19 cellular contexts compared by ENCODE assay signal in the genomic region with DNA sequence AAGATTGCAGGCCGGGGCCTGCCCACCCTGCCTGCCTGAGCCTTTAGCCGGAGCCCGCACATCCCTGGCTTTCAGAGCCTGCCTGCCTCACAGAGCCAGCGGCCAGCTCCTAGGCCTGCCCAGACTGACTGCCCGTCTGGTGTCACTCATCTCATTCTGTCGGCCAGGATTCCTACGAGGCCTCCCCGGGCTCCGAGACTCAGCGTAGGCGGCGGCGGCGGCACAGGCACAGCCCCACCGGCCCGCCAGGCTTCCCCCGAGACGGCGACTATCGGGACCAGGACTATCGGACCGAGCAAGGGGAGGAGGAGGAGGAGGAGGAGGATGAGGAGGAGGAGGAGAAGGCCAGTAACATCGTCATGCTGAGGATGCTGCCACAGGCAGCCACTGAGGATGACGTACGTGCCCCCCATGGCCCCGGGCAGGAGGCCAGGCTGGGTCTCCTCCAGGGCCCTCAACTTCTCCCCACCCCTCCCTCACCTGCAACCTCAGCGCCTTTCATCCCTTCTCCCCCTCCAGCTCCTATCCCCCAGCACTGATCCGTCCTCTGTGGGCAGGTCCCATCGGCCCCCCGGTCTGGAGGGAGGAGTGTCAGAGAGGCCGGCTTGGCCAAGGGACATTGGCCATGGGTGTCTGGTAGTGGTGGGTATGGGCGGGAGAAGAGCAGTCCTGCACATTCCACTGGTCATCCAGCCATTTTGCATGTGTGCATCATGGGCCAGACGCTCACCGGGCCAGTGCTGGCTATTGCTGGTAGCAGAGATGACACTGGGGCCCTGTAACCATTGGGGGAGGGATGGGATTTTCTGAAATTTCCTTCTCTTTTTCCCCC. TPM values are rescaled to one million over a fixed set of nuclear protein-coding genes. Genes with fewer than 3 reads are reported as not detected.
A peak's percentile ranks its signal among the peaks of the same experiment; 100 is the strongest.
DNase-seq lines count a peak whose midpoint lies in the region; ATAC-seq, FAIRE-seq and TF ChIP-seq lines count a peak whose summit lies in the region.
"Had no signal": no experiment of that assay in that cellular context is flagged by ENCODE, and none has a peak within 500 bp of the region (broad histone marks: within the 10 kb centered on the region; RNA-seq: fewer than 3 reads in every experiment).

No MANE protein-coding gene starts in this region.

- ATAC-seq in K562 = no peak
- ATAC-seq in GM19467 (IDR thresholded peaks at IDR 0.05; ENCODE audit: unreplicated experiment) = no peak
- ATAC-seq: CD8-positive, alpha-beta T cell had no signal

- H3K9me3 Mint-ChIP-seq in activated naive CD4-positive, alpha-beta T cell treated with anti-CD3 and anti-CD28 coated beads, Interleukin-2, amount 50 U/mL, for 24 hours = no peaks in the 10 kb centered on the region
- peaks cover 0 to 1% (median 0%) of the 10 kb centered on the region in 7 donors for H3K9me3 Mint-ChIP-seq in CD14-positive monocyte
- H3K9me3 Mint-ChIP-seq: CD8-positive, alpha-beta T cell had no signal

- no peak for FAIRE-seq in K562 (lab: Jason Lieb, UNC)
- FAIRE-seq: A549, GM18507, H54 had no signal

- no peak for TF ChIP-seq EP300 in K562 (IDR thresholded peaks at IDR 0.05; ENCODE audit: low read length)

- no peak overlapping the region for H3K27ac ChIP-seq in K562 (ENCODE audit: extremely low read depth, low read depth, low read length)
- H3K27ac ChIP-seq: A549, BLaER1 had no signal

- no peak for TF ChIP-seq RAD21 in K562 (CRISPR knock-in tag; conservative IDR thresholded peaks at IDR 0.05 in 1 of 2, IDR thresholded peaks at IDR 0.05 in 1 of 2)

- H3K36me3 ChIP-seq in K562 (ENCODE audit: control insufficient read depth, insufficient read depth, low read length) = peaks cover 65% of the 10 kb centered on the region; the same call in 2 of the 3 replicates

- H3K9me1 ChIP-seq in K562 (ENCODE audit: control insufficient read depth, insufficient read depth, low read length) = no peaks in the 10 kb centered on the region

- TF ChIP-seq CTCF in K562 (IDR thresholded peaks at IDR 0.05 in 2 of 3, conservative IDR thresholded peaks at IDR 0.05 in 1 of 3; ENCODE audit: insufficient read depth in 2 of 3, low read depth in 1 of 3, low read length in 3 of 3) = no peak
- TF ChIP-seq CTCF in CD14-positive monocyte (IDR thresholded peaks at IDR 0.05) = no peak

- no peaks in the 10 kb centered on the region for H3K4me1 Mint-ChIP-seq in activated naive CD4-positive, alpha-beta T cell treated with anti-CD3 and anti-CD28 coated beads, Interleukin-2, amount 50 U/mL, for 24 hours
- no peaks in the 10 kb centered on the region for H3K4me1 Mint-ChIP-seq in CD14-positive monocyte

- H3K27me3 Mint-ChIP-seq in activated naive CD4-positive, alpha-beta T cell treated with anti-CD3 and anti-CD28 coated beads, Interleukin-2, amount 50 U/mL, for 24 hours = no peaks in the 10 kb centered on the region
- H3K27me3 Mint-ChIP-seq in CD14-positive monocyte (ENCODE audit: low read depth in 3 of 3) = peaks cover 0 to 42% (median 1%) of the 10 kb centered on the region in 3 donors

- peaks cover 3% of the 10 kb centered on the region for H3K36me3 Mint-ChIP-seq in activated naive CD4-positive, alpha-beta T cell treated with anti-CD3 and anti-CD28 coated beads, Interleukin-2, amount 50 U/mL, for 24 hours
- peaks cover 45 to 71% of the 10 kb centered on the region in 2 donors for H3K36me3 Mint-ChIP-seq in CD14-positive monocyte

- H3K9ac ChIP-seq in K562 (ENCODE audit: insufficient read depth in 1 of 2, low read depth in 2 of 2, low read length in 2 of 2) = no peak overlapping the region
- H3K9ac ChIP-seq: BLaER1 had no signal

- H3K4me3 ChIP-seq in K562 = no peak overlapping the region
- H3K4me3 ChIP-seq: A549, BLaER1 had no signal

- H3K4me1 ChIP-seq in K562 (replicated peaks in 1 of 2; ENCODE audit: control insufficient read depth in 2 of 2, insufficient read depth in 2 of 2, low read length in 2 of 2) = no peaks in the 10 kb centered on the region; a peak in 1 of 5 replicates
- H3K4me1 ChIP-seq: A549, BLaER1 had no signal

- H3K9me3 ChIP-seq in K562 (replicated peaks; ENCODE audit: control insufficient read depth, insufficient read depth, low read depth, low read length) = no peaks in the 10 kb centered on the region
- H3K9me3 ChIP-seq: A549, BLaER1 had no signal

- H2AFZ ChIP-seq in K562 (ENCODE audit: low read depth, low read length) = no peak overlapping the region

- WGBS in K562 (ENCODE audit: insufficient coverage, low coverage, missing lambda C conversion rate) = 88% methylated on average over 5 of the region's 34 CpGs

- peaks cover 9% of the 10 kb centered on the region; the same call in 2 of the 3 replicates for H3K79me2 ChIP-seq in K562 (ENCODE audit: control insufficient read depth, insufficient read depth, low read length)

- H3K27ac Mint-ChIP-seq in activated naive CD4-positive, alpha-beta T cell treated with anti-CD3 and anti-CD28 coated beads, Interleukin-2, amount 50 U/mL, for 24 hours = peak overlapping the region; percentile 62
- no peak overlapping the region for H3K27ac Mint-ChIP-seq in CD14-positive monocyte

- H3K27me3 ChIP-seq in K562 (ENCODE audit: control insufficient read depth in 2 of 2, insufficient read depth in 2 of 2, low read length in 2 of 2) = no peaks in the 10 kb centered on the region

- POLR2A ChIA-PET in K562 (lab: Yijun Ruan, JAX) = interaction anchor here (0.6 kb wide), 1 partner anchor 89 kb away, joined by 4 read pairs; no protein-coding TSS in a partner anchor

- TF ChIP-seq POLR2A in K562 (conservative IDR thresholded peaks at IDR 0.05) = no peak

- intact Hi-C loops in K562 (cut with micrococcal nuclease) (no loop called here), posterior vena cava (cut with DNase I) (no loop called here), CD14-positive monocyte (cut with micrococcal nuclease) (no loop called here)

- in situ Hi-C loops in K562 (cut with MboI) = no loop called here

- no peak for DNase-seq in activated naive CD4-positive, alpha-beta T cell treated with anti-CD3 and anti-CD28 coated beads, Interleukin-2, amount 50 U/mL, for 16 hours
- no peak for DNase-seq in K562 (ENCODE audit: extremely low read depth in 1 of 4, low spot score in 3 of 4)
- DNase-seq in posterior vena cava (ENCODE audit: low spot score) = peak; percentile 61
- no peak for DNase-seq in CD14-positive monocyte (ENCODE audit: low spot score)
- no peak for DNase-seq in SW 1271 (lab: John Stamatoyannopoulos, UW)
- DNase-seq: Calu3, DMS53, NCI-H1417 treated with DMSO at 0.1 percent for 48 hours, NCI-H187 treated with DMSO at 0.1 percent for 48 hours, NCI-H2227 treated with DMSO at 0.1 percent for 48 hours, NCI-H524 treated with DMSO at 0.1 percent for 48 hours, SHP77 had no signal

- no TSS peak for BruUV-seq in K562 (replicated peaks; lab: Mats Ljungman, UMichigan)

- no peak overlapping the region for H3K4me3 Mint-ChIP-seq in activated naive CD4-positive, alpha-beta T cell treated with anti-CD3 and anti-CD28 coated beads, Interleukin-2, amount 50 U/mL, for 24 hours
- H3K4me3 Mint-ChIP-seq in CD14-positive monocyte = no peak overlapping the region
- H3K4me3 Mint-ChIP-seq: CD8-positive, alpha-beta T cell had no signal

- CTCF ChIA-PET in K562 (lab: Yijun Ruan, JAX; ENCODE audit: low intra/inter-chr PET ratio) = no interaction called here

- no peak overlapping the region for H3K4me2 ChIP-seq in K562 (ENCODE audit: insufficient read depth, low read length)
- H3K4me2 ChIP-seq: A549, BLaER1 had no signal

- H4K20me1 ChIP-seq in K562 (replicated peaks; ENCODE audit: control insufficient read depth, insufficient read depth, low read length) = no peaks in the 10 kb centered on the region; the same call in 1 of the 2 replicates

RNA-seq across cellular contexts. Expression of a gene that starts 22.6 kb away (rescaled TPM):
- total RNA-seq in K562 (2011; cell fraction: chromatin; rRNA removed; ENCODE audit: low replicate concordance) = 100 and 166 TPM in 2 replicates
- 84.0 and 85.6 TPM in 2 replicates for total RNA-seq in K562 (2011; cell fraction: nucleolus; rRNA removed)
- 103 and 130 TPM in 2 replicates for total RNA-seq in K562 (2011; cell fraction: nucleoplasm; rRNA removed)
- total RNA-seq in K562 (2014; rRNA removed) (96.0 and 125 TPM in 2 replicates), K562 (2014; rRNA removed; fragmentation: Illumina TruSeq; extraction: Trizol) (28.0 and 32.5 TPM in 2 replicates), K562 (2015; rRNA removed; fragmentation: Illumina TruSeq; extraction: Trizol) (52.2 and 57.8 TPM in 2 replicates), K562 (2021) (174 TPM in 2 replicates), posterior vena cava (100 to 1,000 TPM; 151 to 179 TPM)
- polyA plus RNA-seq in K562 (2011; rRNA removed) (93.6 and 129 TPM in 2 replicates), K562 (2014; fragmentation: Illumina TruSeq; extraction: Trizol) (130 and 136 TPM in 2 replicates), K562 (2014; fragmentation: Nextera tagmentation; extraction: Ambion mirVana) (10 to 100 TPM; 32.0 to 40.1 TPM), K562 (2014; rRNA removed) (103 and 109 TPM in 2 replicates), CD14-positive monocyte (100 to 1,000 TPM; 125 to 150 TPM)
- 107 and 204 TPM in 2 replicates for polyA plus RNA-seq in K562 (2011; cell fraction: cytosol; rRNA removed)
- polyA plus RNA-seq in K562 (2011; cell fraction: nucleus; rRNA removed) = 107 and 144 TPM in 2 replicates
- 139 and 174 TPM in 2 replicates for polyA plus RNA-seq in K562 (2012)
- polyA minus RNA-seq in K562 (2011; rRNA and poly(A)+ RNA removed) = 91.5 and 109 TPM in 2 replicates
- polyA minus RNA-seq in K562 (2011; cell fraction: cytosol; rRNA and poly(A)+ RNA removed) = 93.2 and 101 TPM in 2 replicates
- polyA minus RNA-seq in K562 (2011; cell fraction: nucleus; rRNA and poly(A)+ RNA removed) = 27.5 and 38.9 TPM in 2 replicates

RNA-seq across cellular contexts. Expression of a gene that starts 26.1 kb away (rescaled TPM):
- total RNA-seq in K562 (2011; cell fraction: chromatin; rRNA removed; ENCODE audit: low replicate concordance) = 19.7 and 48.8 TPM in 2 replicates
- total RNA-seq in K562 (2011; cell fraction: nucleolus; rRNA removed) = 34.1 and 39.4 TPM in 2 replicates
- 16.6 and 23.2 TPM in 2 replicates for total RNA-seq in K562 (2011; cell fraction: nucleoplasm; rRNA removed)
- total RNA-seq in K562 (2014; rRNA removed) (46.0 and 62.7 TPM in 2 replicates), K562 (2014; rRNA removed; fragmentation: Illumina TruSeq; extraction: Trizol) (13.1 and 16.4 TPM in 2 replicates), K562 (2015; rRNA removed; fragmentation: Illumina TruSeq; extraction: Trizol) (33.1 and 35.2 TPM in 2 replicates), K562 (2021) (58.7 and 61.7 TPM in 2 replicates), posterior vena cava (10 to 100 TPM; 17.8 to 20.8 TPM)
- polyA plus RNA-seq in K562 (2011; rRNA removed) (14.8 and 21.9 TPM in 2 replicates), K562 (2014; fragmentation: Illumina TruSeq; extraction: Trizol) (31.5 and 46.3 TPM in 2 replicates), K562 (2014; fragmentation: Nextera tagmentation; extraction: Ambion mirVana) (1 to 10 TPM; 1.1 to 1.7 TPM), K562 (2014; rRNA removed) (35.6 and 37.8 TPM in 2 replicates), CD14-positive monocyte (10 to 100 TPM in 1 of 2 donors, 1 to 10 TPM in 1; 7.3 to 14.0 TPM)
- polyA plus RNA-seq in K562 (2011; cell fraction: cytosol; rRNA removed) = 22.9 and 36.9 TPM in 2 replicates
- polyA plus RNA-seq in K562 (2011; cell fraction: nucleus; rRNA removed) = 52.5 and 71.2 TPM in 2 replicates
- polyA plus RNA-seq in K562 (2012) = 40.7 and 44.4 TPM in 2 replicates
- polyA minus RNA-seq in K562 (2011; rRNA and poly(A)+ RNA removed) = 12.3 and 14.7 TPM in 2 replicates
- 27.4 and 41.7 TPM in 2 replicates for polyA minus RNA-seq in K562 (2011; cell fraction: cytosol; rRNA and poly(A)+ RNA removed)
- 14.8 and 16.9 TPM in 2 replicates for polyA minus RNA-seq in K562 (2011; cell fraction: nucleus; rRNA and poly(A)+ RNA removed)

RNA-seq across cellular contexts. Expression of a gene that starts 26.6 kb away (rescaled TPM):
- 11.5 and 28.0 TPM in 2 replicates for total RNA-seq in K562 (2011; cell fraction: chromatin; rRNA removed; ENCODE audit: low replicate concordance)
- 97.4 and 105 TPM in 2 replicates for total RNA-seq in K562 (2011; cell fraction: nucleolus; rRNA removed)
- total RNA-seq in K562 (2011; cell fraction: nucleoplasm; rRNA removed) = 50.7 and 57.9 TPM in 2 replicates
- total RNA-seq in K562 (2014; rRNA removed) (269 and 323 TPM in 2 replicates), K562 (2014; rRNA removed; fragmentation: Illumina TruSeq; extraction: Trizol) (66.0 and 86.8 TPM in 2 replicates), K562 (2015; rRNA removed; fragmentation: Illumina TruSeq; extraction: Trizol) (114 and 138 TPM in 2 replicates), K562 (2021) (155 and 165 TPM in 2 replicates), posterior vena cava (10 to 100 TPM; 35.7 to 44.0 TPM)
- polyA plus RNA-seq in K562 (2011; rRNA removed) (67.4 and 95.1 TPM in 2 replicates), K562 (2014; fragmentation: Illumina TruSeq; extraction: Trizol) (71.5 and 114 TPM in 2 replicates), K562 (2014; fragmentation: Nextera tagmentation; extraction: Ambion mirVana) (10 to 100 TPM; 20.9 to 48.3 TPM), K562 (2014; rRNA removed) (176 and 220 TPM in 2 replicates), CD14-positive monocyte (100 to 1,000 TPM; 104 to 139 TPM)
- polyA plus RNA-seq in K562 (2011; cell fraction: cytosol; rRNA removed) = 123 and 167 TPM in 2 replicates
- 43.4 and 47.8 TPM in 2 replicates for polyA plus RNA-seq in K562 (2011; cell fraction: nucleus; rRNA removed)
- 134 and 148 TPM in 2 replicates for polyA plus RNA-seq in K562 (2012)
- 57.2 and 61.3 TPM in 2 replicates for polyA minus RNA-seq in K562 (2011; rRNA and poly(A)+ RNA removed)
- polyA minus RNA-seq in K562 (2011; cell fraction: cytosol; rRNA and poly(A)+ RNA removed) = 44.3 and 47.8 TPM in 2 replicates
- polyA minus RNA-seq in K562 (2011; cell fraction: nucleus; rRNA and poly(A)+ RNA removed) = 10.2 and 18.4 TPM in 2 replicates

RNA-seq across cellular contexts. Expression of a gene that starts 47.4 kb away (rescaled TPM):
- 89.8 and 211 TPM in 2 replicates for total RNA-seq in K562 (2011; cell fraction: chromatin; rRNA removed; ENCODE audit: low replicate concordance)
- total RNA-seq in K562 (2011; cell fraction: nucleolus; rRNA removed) = 119 and 125 TPM in 2 replicates
- 113 and 130 TPM in 2 replicates for total RNA-seq in K562 (2011; cell fraction: nucleoplasm; rRNA removed)
- total RNA-seq in K562 (2014; rRNA removed) (50.7 and 68.5 TPM in 2 replicates), K562 (2014; rRNA removed; fragmentation: Illumina TruSeq; extraction: Trizol) (34.9 and 45.4 TPM in 2 replicates), K562 (2015; rRNA removed; fragmentation: Illumina TruSeq; extraction: Trizol) (57.5 and 60.7 TPM in 2 replicates), K562 (2021) (89.4 and 97.2 TPM in 2 replicates), posterior vena cava (10 to 100 TPM; 53.5 to 55.3 TPM)
- polyA plus RNA-seq in K562 (2011; rRNA removed) (78.1 and 104 TPM in 2 replicates), K562 (2014; fragmentation: Illumina TruSeq; extraction: Trizol) (86.0 and 104 TPM in 2 replicates), K562 (2014; fragmentation: Nextera tagmentation; extraction: Ambion mirVana) (1 to 10 TPM; 3.9 to 5.4 TPM), K562 (2014; rRNA removed) (79.7 and 90.9 TPM in 2 replicates), CD14-positive monocyte (10 to 100 TPM in 1 of 2 donors, 1 to 10 TPM in 1; 7.3 to 14.1 TPM)
- 134 and 154 TPM in 2 replicates for polyA plus RNA-seq in K562 (2011; cell fraction: cytosol; rRNA removed)
- polyA plus RNA-seq in K562 (2011; cell fraction: nucleus; rRNA removed) = 448 and 526 TPM in 2 replicates
- 84.2 and 89.4 TPM in 2 replicates for polyA plus RNA-seq in K562 (2012)
- polyA minus RNA-seq in K562 (2011; rRNA and poly(A)+ RNA removed) = 61.2 and 77.6 TPM in 2 replicates
- 72.5 and 107 TPM in 2 replicates for polyA minus RNA-seq in K562 (2011; cell fraction: cytosol; rRNA and poly(A)+ RNA removed)
- polyA minus RNA-seq in K562 (2011; cell fraction: nucleus; rRNA and poly(A)+ RNA removed) = 63.5 and 70.4 TPM in 2 replicates
